In genomic region chr7:94183289-94183749, GRCh38 we compare ENCODE assay signal across 8 cellular contexts.
A peak's percentile ranks its signal among the peaks of the same experiment; 100 is the strongest.
DNase-seq lines count a peak whose midpoint lies in the region; TF ChIP-seq lines count a peak whose summit lies in the region.

No MANE protein-coding gene starts in this region.

- WGBS in adrenal gland, 4 donors: 35 to 53% (median 45%) methylated on average over 2 of the region's 2 CpGs
- WGBS in stomach, 5 donors: 13 to 23% (median 19%) methylated on average over 2 of the region's 2 CpGs

- peaks cover 33% of the 10 kb centered on the region for H3K36me3 Mint-ChIP-seq in HFFc6 (ENCODE audit: low read depth)

- no peak for TF ChIP-seq EP300 in stomach (IDR thresholded peaks at IDR 0.05)

- TF ChIP-seq CTCF in HFFc6 (IDR thresholded peaks at IDR 0.05): no peak
- no peak for TF ChIP-seq CTCF in adrenal gland (IDR thresholded peaks at IDR 0.05)
- no peak for TF ChIP-seq CTCF in stomach (IDR thresholded peaks at IDR 0.05)

- TF ChIP-seq POLR2A in adrenal gland (IDR thresholded peaks at IDR 0.05): no peak
- TF ChIP-seq POLR2A in stomach (IDR thresholded peaks at IDR 0.05): no peak

- no peaks in the 10 kb centered on the region for H3K4me1 ChIP-seq in adrenal gland (replicated peaks in 1 of 2)
- H3K4me1 ChIP-seq in stomach: peaks cover 0 to 9% (median 0%) of the 10 kb centered on the region in 4 donors

- no peaks in the 10 kb centered on the region for H3K9me3 ChIP-seq in adrenal gland (replicated peaks in 1 of 3)
- H3K9me3 ChIP-seq in stomach: no peaks in the 10 kb centered on the region

- peaks cover 76% of the 10 kb centered on the region for H3K4me1 Mint-ChIP-seq in HFFc6 (ENCODE audit: low read depth)

- peak; percentile 98 for DNase-seq in HFFc6
- DNase-seq in adrenal gland: peak in 6 of 7 donors; percentile 19 to 62 (median 30)
- peak; percentile 34 for DNase-seq in hepatic stellate cell (ENCODE audit: low spot score)
- DNase-seq in stomach: no peak
- no peak for DNase-seq in activated CD8-positive, alpha-beta memory T cell treated with anti-CD3 and anti-CD28 coated beads, Interleukin-2, amount 50 U/mL, for 48 hours
- DNase-seq in activated T-cell treated with anti-CD3 and anti-CD28 coated beads, Interleukin-2, amount 50 U/mL, for 1 hour: no peak
- DNase-seq in NCI-H82 (lab: John Stamatoyannopoulos, UW): no peak
- no peak for DNase-seq in GOT3 (lab: John Stamatoyannopoulos, UW)

- intact Hi-C loops in adrenal gland (cut with DNase I) (no loop called here), stomach (cut with DNase I; ENCODE audit: low total_unique reads) (no loop called here)

- H3K27ac ChIP-seq in adrenal gland (peak overlapping the region in 4 of 5 donors; percentile 3 to 87 (median 49)), stomach (peak overlapping the region in 4 of 5 donors; percentile 30 to 64 (median 41))

- peaks cover 25% of the 10 kb centered on the region for H3K9me3 Mint-ChIP-seq in HFFc6

- H3K4me3 ChIP-seq in adrenal gland: no peak overlapping the region
- no peak overlapping the region for H3K4me3 ChIP-seq in stomach

- no peaks in the 10 kb centered on the region for H3K27me3 Mint-ChIP-seq in HFFc6 (ENCODE audit: insufficient read depth)

- H3K36me3 ChIP-seq in adrenal gland (replicated peaks in 1 of 2) (no peaks in the 10 kb centered on the region), stomach (no peaks in the 10 kb centered on the region)

- H3K27ac Mint-ChIP-seq in HFFc6: peak overlapping the region; percentile 99

- H3K27me3 ChIP-seq in adrenal gland (no peaks in the 10 kb centered on the region), stomach (no peaks in the 10 kb centered on the region)

- peak overlapping the region; percentile 82 for H3K4me3 Mint-ChIP-seq in HFFc6

Comparison
In these comparisons a context has a peak if more than half of its experiments do, and no peak if none do; other contexts are left out.
1. DNase-seq: peak in HFFc6 (single experiment), adrenal gland (6 of 7) and hepatic stellate cell (single experiment); none in stomach (single experiment), activated CD8-positive, alpha-beta memory T cell treated with anti-CD3 and anti-CD28 coated beads, Interleukin-2, amount 50 U/mL, for 48 hours (single experiment), activated T-cell treated with anti-CD3 and anti-CD28 coated beads, Interleukin-2, amount 50 U/mL, for 1 hour (single experiment), NCI-H82 (single experiment) and GOT3 (single experiment).